In genomic region chr16:66695474-66695934, GRCh38 we compare ENCODE assay signal across 1 cellular context.
TF ChIP-seq lines count a peak whose summit lies in the region.

No MANE protein-coding gene starts in this region.

TF ChIP-seq in K562, 482 proteins besides CTCF, POLR2A, EP300 and RAD21 (continued from another document):
- TF ChIP-seq MCM7 (IDR thresholded peaks at IDR 0.05) (no peak), NR0B1 (IDR thresholded peaks at IDR 0.05; ENCODE audit: partially characterized antibody) (no peak), SMARCC2 (IDR thresholded peaks at IDR 0.05; ENCODE audit: low read depth) (no peak), PHF8 (IDR thresholded peaks at IDR 0.05; ENCODE audit: borderline replicate concordance, low read length) (no peak), GTF2B (IDR thresholded peaks at IDR 0.05; ENCODE audit: extremely low read depth, insufficient read length) (no peak), MLX (CRISPR knock-in tag; conservative IDR thresholded peaks at IDR 0.05) (no peak), ETS2 (tag; IDR thresholded peaks at IDR 0.05; ENCODE audit: borderline replicate concordance, poor library complexity, severe bottlenecking) (no peak), TRIM25 (IDR thresholded peaks at IDR 0.05; ENCODE audit: borderline replicate concordance) (no peak), MAFK (IDR thresholded peaks at IDR 0.05; ENCODE audit: low read length) (no peak), NUFIP1 (IDR thresholded peaks at IDR 0.05; ENCODE audit: partially characterized antibody) (no peak)
